9 cellular contexts compared by ENCODE assay signal in the genomic region with DNA sequence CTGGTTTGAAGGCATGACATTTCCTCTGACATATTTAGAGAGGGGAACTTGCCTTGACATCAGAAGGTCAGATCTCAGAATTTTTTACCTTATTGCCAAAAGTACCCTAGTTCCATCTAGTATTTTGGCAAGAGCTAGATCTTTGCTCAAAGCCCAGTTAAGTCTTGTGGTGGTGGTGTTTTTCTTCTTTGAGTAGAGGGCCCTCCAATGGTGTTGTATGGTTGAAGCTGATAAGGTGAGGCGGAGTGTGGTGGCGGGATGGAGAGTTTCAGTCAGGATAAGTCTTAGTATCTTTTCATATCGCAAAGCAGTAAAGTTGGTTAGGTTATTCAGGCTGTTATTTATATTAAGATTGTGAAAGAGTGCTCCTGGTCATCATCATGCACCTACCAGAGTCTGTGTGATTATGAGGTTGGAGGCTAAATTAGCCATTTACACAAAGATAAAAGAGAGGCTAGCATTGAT. TPM values are rescaled to one million over a fixed set of nuclear protein-coding genes. Genes with fewer than 3 reads are reported as not detected.
A peak's percentile ranks its signal among the peaks of the same experiment; 100 is the strongest.
DNase-seq lines count a peak whose midpoint lies in the region; ATAC-seq and TF ChIP-seq lines count a peak whose summit lies in the region.
"Had no signal": no experiment of that assay in that cellular context is flagged by ENCODE, and none has a peak within 500 bp of the region (broad histone marks: within the 10 kb centered on the region; RNA-seq: fewer than 3 reads in every experiment).

No MANE protein-coding gene starts in this region.

- peaks cover 20% of the 10 kb centered on the region for H3F3A ChIP-seq in neural progenitor cell (ENCODE audit: low read depth)

- peak overlapping the region in 2 of 4 donors; percentile 11 to 12 for H3K4me3 Mint-ChIP-seq in CD4-positive, CD25-positive, alpha-beta regulatory T cell
- no peak overlapping the region for H3K4me3 Mint-ChIP-seq in neural progenitor cell

- peaks cover 14 to 48% (median 32%) of the 10 kb centered on the region in 4 donors for H3K4me1 Mint-ChIP-seq in CD4-positive, CD25-positive, alpha-beta regulatory T cell
- H3K4me1 Mint-ChIP-seq in neural progenitor cell = peaks cover 33% of the 10 kb centered on the region

- CTCF ChIA-PET in OCI-LY7 (lab: Charles Lee; ENCODE audit: unreplicated experiment) = interaction anchor here (0.5 to 1.5 kb wide), 4 partner anchors 8 to 215 kb away, joined by 3 to 12 read pairs (median 6); no protein-coding TSS in a partner anchor

- no peak for ATAC-seq in CD4-positive, CD25-positive, alpha-beta regulatory T cell (ENCODE audit: low read depth in 2 of 2)
- ATAC-seq in HG02973 (IDR thresholded peaks at IDR 0.05; ENCODE audit: unreplicated experiment) = no peak

- 0 out of 2 replicates have a peak, but pooled peaks cover 3% of the 10 kb centered on the region for H3K9me2 ChIP-seq in OCI-LY7 (ENCODE audit: insufficient read depth, low read length)

- no peaks in the 10 kb centered on the region for H3K27me3 Mint-ChIP-seq in CD4-positive, CD25-positive, alpha-beta regulatory T cell
- peaks cover 3% of the 10 kb centered on the region for H3K27me3 Mint-ChIP-seq in neural progenitor cell (ENCODE audit: insufficient read depth, low read depth)

- H4K20me1 ChIP-seq in OCI-LY7 (ENCODE audit: insufficient read depth, low read length) (no peaks in the 10 kb centered on the region), neural progenitor cell (ENCODE audit: low read depth) (peaks cover 2% of the 10 kb centered on the region)

- H2AFZ ChIP-seq in OCI-LY7 (ENCODE audit: low read length) = peak overlapping the region; percentile 53
- no peak overlapping the region for H2AFZ ChIP-seq in neural progenitor cell (replicated peaks)

- POLR2A ChIA-PET in OCI-LY7 (lab: Charles Lee) = interaction anchor here (0.6 to 1.3 kb wide), 6 partner anchors 8 to 194 kb away, joined by 3 to 5 read pairs (median 4); no protein-coding TSS in a partner anchor

- no peaks in the 10 kb centered on the region for H3K27me3 ChIP-seq in CD4-positive, CD25-positive, alpha-beta regulatory T cell (ENCODE audit: control insufficient read depth, insufficient read depth, low read length)
- H3K27me3 ChIP-seq in neural progenitor cell = no peaks in the 10 kb centered on the region

- peaks cover 27% of the 10 kb centered on the region for H3K4me1 ChIP-seq in CD4-positive, CD25-positive, alpha-beta regulatory T cell (ENCODE audit: control insufficient read depth, insufficient read depth, low read length, poor library complexity, severe bottlenecking)
- H3K4me1 ChIP-seq in OCI-LY7 (ENCODE audit: insufficient read depth, low read length, poor library complexity, severe bottlenecking) (peaks cover 25% of the 10 kb centered on the region), neural progenitor cell (peaks cover 21% of the 10 kb centered on the region)

- no peaks in the 10 kb centered on the region for H3K9me3 ChIP-seq in CD4-positive, CD25-positive, alpha-beta regulatory T cell (ENCODE audit: control insufficient read depth in 2 of 2, low read length in 2 of 2)
- H3K9me3 ChIP-seq in OCI-LY7 (ENCODE audit: low read length) (no peaks in the 10 kb centered on the region), neural progenitor cell (ENCODE audit: low read depth) (no peaks in the 10 kb centered on the region)

- H3K36me3 Mint-ChIP-seq in CD4-positive, CD25-positive, alpha-beta regulatory T cell = no peaks in the 10 kb centered on the region
- H3K36me3 Mint-ChIP-seq in neural progenitor cell = peaks cover 16% of the 10 kb centered on the region

- H3K4me2 ChIP-seq in OCI-LY7 (ENCODE audit: low read length) = peak overlapping the region; percentile 36
- no peak overlapping the region for H3K4me2 ChIP-seq in neural progenitor cell

- no TSS peak for BruUV-seq in OCI-LY7 (replicated peaks; lab: Mats Ljungman, UMichigan)

- no peaks in the 10 kb centered on the region for H3K9me3 Mint-ChIP-seq in CD4-positive, CD25-positive, alpha-beta regulatory T cell
- peaks cover 8% of the 10 kb centered on the region for H3K9me3 Mint-ChIP-seq in neural progenitor cell

- peak overlapping the region; percentile 43 for H3K4me3 ChIP-seq in CD4-positive, CD25-positive, alpha-beta regulatory T cell (ENCODE audit: low read depth, low read length)
- H3K4me3 ChIP-seq in OCI-LY7 (ENCODE audit: low read depth, low read length, poor library complexity, severe bottlenecking) (no peak overlapping the region), neural progenitor cell (no peak overlapping the region)

- TF ChIP-seq CTCF in OCI-LY7 (conservative IDR thresholded peaks at IDR 0.05; ENCODE audit: low read length) = no peak
- TF ChIP-seq CTCF in neural progenitor cell (IDR thresholded peaks at IDR 0.05) = no peak

- H3K79me2 ChIP-seq in OCI-LY7 (ENCODE audit: insufficient read depth, low read depth, low read length) (no peaks in the 10 kb centered on the region), neural progenitor cell (ENCODE audit: low read depth) (peaks cover 100% of the 10 kb centered on the region)

- H3K27ac Mint-ChIP-seq in CD4-positive, CD25-positive, alpha-beta regulatory T cell = peak overlapping the region; percentile 91 to 99 (median 95)
- H3K27ac Mint-ChIP-seq in neural progenitor cell = peak overlapping the region; percentile 18

- DNase-seq in CD4-positive, CD25-positive, alpha-beta regulatory T cell = no peak
- no peak for DNase-seq in OCI-LY7 (ENCODE audit: low spot score)
- no peak for DNase-seq in neural progenitor cell (ENCODE audit: low spot score)
- DNase-seq in hepatic stellate cell (ENCODE audit: low spot score) = no peak
- DNase-seq in NCI-H1694 (lab: John Stamatoyannopoulos, UW) = no peak
- DNase-seq in NOMO-1 (lab: John Stamatoyannopoulos, UW; ENCODE audit: unreplicated experiment in 2 of 2) = no peak

- intact Hi-C loops in OCI-LY7 (cut with micrococcal nuclease; ENCODE audit: unreplicated experiment) = no loop called here

- H3K9ac ChIP-seq in neural progenitor cell = no peak overlapping the region

- H3K36me3 ChIP-seq in CD4-positive, CD25-positive, alpha-beta regulatory T cell (ENCODE audit: control insufficient read depth, insufficient read depth, low read length) = no peaks in the 10 kb centered on the region
- H3K36me3 ChIP-seq in OCI-LY7 (ENCODE audit: insufficient read depth, low read length) (no peaks in the 10 kb centered on the region), neural progenitor cell (no peaks in the 10 kb centered on the region)

- peak overlapping the region; percentile 86 for H3K27ac ChIP-seq in CD4-positive, CD25-positive, alpha-beta regulatory T cell (ENCODE audit: insufficient read depth, low read length, poor library complexity, severe bottlenecking)
- H3K27ac ChIP-seq in OCI-LY7 (ENCODE audit: low read depth, low read length, poor library complexity, severe bottlenecking) = peak overlapping the region; percentile 64
- H3K27ac ChIP-seq in cingulate gyrus (ENCODE audit: low read depth, low read length) = peak overlapping the region; percentile 32
- H3K27ac ChIP-seq in neural progenitor cell = peak overlapping the region; percentile 30
- H3K27ac ChIP-seq: HL-60 had no signal

RNA-seq across cellular contexts. Expression of a gene that starts 20.1 kb away (rescaled TPM):
- 431 TPM for total RNA-seq in CD4-positive, CD25-positive, alpha-beta regulatory T cell
- 10 to 100 TPM; 21.8 to 26.9 (median 24.7) TPM for polyA plus RNA-seq in CD4-positive, CD25-positive, alpha-beta regulatory T cell
- total RNA-seq in OCI-LY7 (2014; rRNA removed; shearing (Covaris generic)) = 211 and 235 TPM in 2 replicates
- 220 and 236 TPM in 2 replicates for total RNA-seq in OCI-LY7 (2022)
- 203 and 222 TPM in 2 replicates for total RNA-seq in neural progenitor cell (ENCODE audit: low replicate concordance)

Comparison
In these comparisons a context has a peak if more than half of its experiments do, and no peak if none do; other contexts are left out.
1. H3K27ac ChIP-seq: peak in every context shown above with its lines; median percentile 86 in CD4-positive, CD25-positive, alpha-beta regulatory T cell; 64 in OCI-LY7; 32 in cingulate gyrus; 30 in neural progenitor cell.